Comparison of ENCODE assay signal across 34 cellular contexts in the genomic region with DNA sequence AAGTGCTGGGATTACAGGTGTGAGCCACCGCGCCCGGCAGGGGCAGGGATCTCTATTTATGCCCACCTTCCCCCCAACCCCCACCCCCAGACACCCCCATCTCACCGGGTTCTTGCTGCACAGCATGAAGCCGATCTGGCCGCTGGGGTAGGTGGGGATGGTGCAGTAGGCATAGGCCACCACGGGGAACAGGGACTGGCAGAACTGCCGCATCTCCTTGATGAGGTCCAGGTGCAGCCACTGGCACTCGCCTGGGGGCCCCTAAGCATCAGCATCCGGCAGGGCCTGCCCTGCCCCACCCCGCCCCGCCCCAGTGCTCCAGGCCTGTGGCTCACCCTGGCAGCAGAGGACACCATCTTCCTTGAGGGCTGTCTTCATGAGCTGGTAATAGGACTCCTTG. TPM values are rescaled to one million over a fixed set of nuclear protein-coding genes. Genes with fewer than 3 reads are reported as not detected.
"Had no signal": no experiment of that assay in that cellular context is flagged by ENCODE, and none has a peak within 500 bp of the region (broad histone marks: within the 10 kb centered on the region; RNA-seq: fewer than 3 reads in every experiment).

No MANE protein-coding gene starts in this region.

- FAIRE-seq: islet of Langerhans, kidney, urothelium cell line had no signal

- H2AFZ ChIP-seq: neural progenitor cell, parathyroid adenoma had no signal

- H3K4me2 ChIP-seq: neural progenitor cell, smooth muscle cell had no signal

- H3K9ac ChIP-seq: neural progenitor cell, parathyroid adenoma had no signal

- DNase-seq: hippocampal formation; immature natural killer cell; left colon; left lung; mammary epithelial cell; mesenchymal stem cell; naive thymus-derived CD8-positive, alpha-beta T cell; occipital lobe; right lobe of liver; stimulated activated CD4-positive, alpha-beta T cell treated with anti-CD3 and anti-CD28 coated beads, Interleukin-2, amount 100 ng/mL, for 24 hours; stimulated activated CD4-positive, alpha-beta T cell treated with anti-CD3 and anti-CD28 coated beads, Interleukin-4, amount 100 ng/mL, for 24 hours; stimulated activated naive CD4-positive, alpha-beta T cell; tibial artery; upper lobe of right lung had no signal

- H3K27ac ChIP-seq: left lung, lower lobe of right lung, neural progenitor cell, neutrophil, parathyroid adenoma, right atrium auricular region, right lobe of liver, suprapubic skin, thoracic aorta, tibial artery, upper lobe of right lung had no signal

- H3K4me1 ChIP-seq: parathyroid adenoma had no signal

- H3K9me3 ChIP-seq: left lung, lower lobe of right lung, neutrophil, right atrium auricular region, right lobe of liver, suprapubic skin, thoracic aorta, tibial artery, upper lobe of right lung had no signal

- H3K27me3 ChIP-seq: neural progenitor cell, right atrium auricular region, right lobe of liver, suprapubic skin, tibial artery, upper lobe of right lung had no signal

- H3K27ac Mint-ChIP-seq: immature natural killer cell; nephron; neural progenitor cell; progenitor cell of endocrine pancreas; stimulated activated effector memory CD8-positive, alpha-beta T cell treated with anti-CD3 and anti-CD28 coated beads, Interleukin-12 subunit alpha, Interleukin-12 subunit beta, amount 100 ng/mL, for 72 hours; stimulated activated naive CD8-positive, alpha-beta T cell treated with anti-CD3 and anti-CD28 coated beads, Interleukin-15, Interleukin-2, amounts not matched to agents 100 ng/mL and 50 ng/mL, for 24 hours had no signal

- H3K9me3 Mint-ChIP-seq: immature natural killer cell; naive thymus-derived CD8-positive, alpha-beta T cell; nephron; neural progenitor cell; stimulated activated effector memory CD8-positive, alpha-beta T cell treated with anti-CD3 and anti-CD28 coated beads, Interleukin-12 subunit alpha, Interleukin-12 subunit beta, amount 100 ng/mL, for 72 hours; stimulated activated naive CD8-positive, alpha-beta T cell treated with anti-CD3 and anti-CD28 coated beads, Interleukin-15, Interleukin-2, amounts not matched to agents 100 ng/mL and 50 ng/mL, for 24 hours had no signal

- H3K4me3 ChIP-seq: left lung, lower lobe of right lung, neural progenitor cell, right atrium auricular region, right lobe of liver, smooth muscle cell, suprapubic skin, thoracic aorta, tibial artery, upper lobe of right lung had no signal

- H3K4me3 Mint-ChIP-seq: immature natural killer cell; naive thymus-derived CD8-positive, alpha-beta T cell; nephron; neural progenitor cell; stimulated activated effector memory CD8-positive, alpha-beta T cell treated with anti-CD3 and anti-CD28 coated beads, Interleukin-12 subunit alpha, Interleukin-12 subunit beta, amount 100 ng/mL, for 72 hours; stimulated activated naive CD8-positive, alpha-beta T cell treated with anti-CD3 and anti-CD28 coated beads, Interleukin-15, Interleukin-2, amounts not matched to agents 100 ng/mL and 50 ng/mL, for 24 hours had no signal

- H3K79me2 ChIP-seq: parathyroid adenoma had no signal

- ATAC-seq: left colon; left lung; lower lobe of right lung; naive thymus-derived CD8-positive, alpha-beta T cell; right lobe of liver; stimulated activated effector memory CD8-positive, alpha-beta T cell treated with anti-CD3 and anti-CD28 coated beads, Interleukin-12 subunit alpha, Interleukin-12 subunit beta, amount 100 ng/mL, for 72 hours; upper lobe of right lung had no signal

- H3K27me3 Mint-ChIP-seq: naive thymus-derived CD8-positive, alpha-beta T cell; progenitor cell of endocrine pancreas; stimulated activated naive CD8-positive, alpha-beta T cell treated with anti-CD3 and anti-CD28 coated beads, Interleukin-15, Interleukin-2, amounts not matched to agents 100 ng/mL and 50 ng/mL, for 24 hours had no signal

- H3K36me3 ChIP-seq: neural progenitor cell, neutrophil had no signal

RNA-seq across cellular contexts. Expression of gene MASP2, which starts 8.6 kb away (rescaled TPM):
- total RNA-seq: kidney, left colon, left lung, lower lobe of right lung, mucosa of gallbladder, occipital lobe, osteocyte, progenitor cell of endocrine pancreas, pulmonary artery endothelial cell, renal cortical epithelial cell, right atrium auricular region, smooth muscle cell, subcutaneous adipose tissue, thoracic aorta, upper lobe of right lung had no signal
- polyA plus RNA-seq: immature natural killer cell; naive thymus-derived CD8-positive, alpha-beta T cell had no signal
